ENCODE assay signal across 10 cellular contexts in the genomic region with DNA sequence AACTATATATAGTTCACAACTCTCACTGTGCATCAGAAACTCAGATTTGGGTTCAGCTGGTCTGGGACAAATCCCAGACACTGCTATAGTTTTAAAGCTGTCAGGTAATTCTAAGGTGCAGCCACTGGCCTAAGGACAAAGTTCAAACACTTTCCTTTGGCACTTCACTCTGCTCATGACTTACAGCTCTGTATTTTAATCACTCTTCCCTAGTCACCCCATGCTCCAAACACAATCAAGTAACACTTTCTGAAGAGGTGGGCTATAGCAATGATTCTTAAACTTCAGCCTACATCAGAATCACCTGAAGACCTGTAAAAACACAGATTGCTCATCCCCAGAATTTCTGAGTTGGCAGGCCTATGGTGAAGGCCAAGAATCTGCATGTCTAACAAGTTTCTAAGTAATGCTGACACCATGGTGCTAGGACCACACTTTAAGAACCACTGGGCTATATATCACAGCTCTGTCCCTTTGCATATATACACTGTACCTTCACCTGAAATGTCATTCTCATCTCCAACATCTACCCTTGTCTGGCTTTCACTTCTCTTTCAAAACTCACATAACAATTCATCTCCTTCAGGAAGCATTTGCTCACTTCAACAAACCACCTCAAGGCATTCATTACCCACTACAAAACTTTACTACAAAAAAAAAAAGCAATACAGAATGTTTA. TPM values are rescaled to one million over a fixed set of nuclear protein-coding genes. Genes with fewer than 3 reads are reported as not detected.
A peak's percentile ranks its signal among the peaks of the same experiment; 100 is the strongest.
DNase-seq lines count a peak whose midpoint lies in the region; ATAC-seq lines count a peak whose summit lies in the region.
"Had no signal": no experiment of that assay in that cellular context is flagged by ENCODE, and none has a peak within 500 bp of the region (broad histone marks: within the 10 kb centered on the region; RNA-seq: fewer than 3 reads in every experiment).

No MANE protein-coding gene starts in this region.

- ATAC-seq in HG02852 (IDR thresholded peaks at IDR 0.05; ENCODE audit: unreplicated experiment), result peak; percentile 65
- peak; percentile 31 for ATAC-seq in activated naive CD8-positive, alpha-beta T cell treated with anti-CD3 and anti-CD28 coated beads, Interleukin-2, amount 50 U/mL, for 24 hours
- no peak for ATAC-seq in GM18861 (IDR thresholded peaks at IDR 0.05; ENCODE audit: unreplicated experiment)

- DNase-seq in activated naive CD4-positive, alpha-beta T cell treated with anti-CD3 and anti-CD28 coated beads, Interleukin-2, amount 10 ng/mL, durations not matched to agents 7 days and 5 days, result no peak
- DNase-seq in activated naive CD8-positive, alpha-beta T cell treated with anti-CD3 and anti-CD28 coated beads, Interleukin-2, amount 50 U/mL, for 24 hours, result no peak
- no peak for DNase-seq in NCI-H526 (lab: John Stamatoyannopoulos, UW)
- no peak for DNase-seq in NCI-H1694 (lab: John Stamatoyannopoulos, UW)
- DNase-seq: stimulated activated CD4-positive, alpha-beta T cell treated with anti-CD3 and anti-CD28 coated beads, Interleukin-4, amount 100 ng/mL, for 24 hours had no signal

- H3K9me3 Mint-ChIP-seq in activated naive CD4-positive, alpha-beta T cell treated with anti-CD3 and anti-CD28 coated beads, Interleukin-2, amount 50 U/mL, for 24 hours, result no peaks in the 10 kb centered on the region
- H3K9me3 Mint-ChIP-seq in activated naive CD4-positive, alpha-beta T cell treated with anti-CD3 and anti-CD28 coated beads, Interleukin-2, amount 10 ng/mL, durations not matched to agents 7 days and 5 days, result no peaks in the 10 kb centered on the region
- no peaks in the 10 kb centered on the region for H3K9me3 Mint-ChIP-seq in activated naive CD8-positive, alpha-beta T cell treated with anti-CD3 and anti-CD28 coated beads, Interleukin-2, amount 50 U/mL, for 24 hours
- H3K9me3 Mint-ChIP-seq: activated T-helper 2 cell treated with anti-CD3 and anti-CD28 coated beads, Interferon-gamma antibody, Interleukin-2, Interleukin-4, amounts not matched to agents 10 μg/mL and 5 μg/mL and 100 μg/mL, durations not matched to agents 14 hours and 24 hours and 36 hours had no signal

- peak overlapping the region; percentile 8 for H3K4me3 Mint-ChIP-seq in activated naive CD4-positive, alpha-beta T cell treated with anti-CD3 and anti-CD28 coated beads, Interleukin-2, amount 50 U/mL, for 24 hours
- H3K4me3 Mint-ChIP-seq in activated naive CD4-positive, alpha-beta T cell treated with anti-CD3 and anti-CD28 coated beads, Interleukin-2, amount 10 ng/mL, durations not matched to agents 7 days and 5 days, result no peak overlapping the region
- H3K4me3 Mint-ChIP-seq in activated naive CD8-positive, alpha-beta T cell treated with anti-CD3 and anti-CD28 coated beads, Interleukin-2, amount 50 U/mL, for 24 hours, result no peak overlapping the region

- no peaks in the 10 kb centered on the region for H3K36me3 Mint-ChIP-seq in activated naive CD4-positive, alpha-beta T cell treated with anti-CD3 and anti-CD28 coated beads, Interleukin-2, amount 50 U/mL, for 24 hours
- peaks cover 8% of the 10 kb centered on the region for H3K36me3 Mint-ChIP-seq in activated naive CD4-positive, alpha-beta T cell treated with anti-CD3 and anti-CD28 coated beads, Interleukin-2, amount 10 ng/mL, durations not matched to agents 7 days and 5 days
- H3K36me3 Mint-ChIP-seq in activated naive CD8-positive, alpha-beta T cell treated with anti-CD3 and anti-CD28 coated beads, Interleukin-2, amount 50 U/mL, for 24 hours (ENCODE audit: low read depth), result no peaks in the 10 kb centered on the region

- H3K27ac ChIP-seq in temporal lobe (ENCODE audit: low read depth, low read length), result peak overlapping the region; percentile 58

- no peaks in the 10 kb centered on the region for H3K27me3 Mint-ChIP-seq in activated naive CD4-positive, alpha-beta T cell treated with anti-CD3 and anti-CD28 coated beads, Interleukin-2, amount 50 U/mL, for 24 hours
- no peaks in the 10 kb centered on the region for H3K27me3 Mint-ChIP-seq in activated naive CD4-positive, alpha-beta T cell treated with anti-CD3 and anti-CD28 coated beads, Interleukin-2, amount 10 ng/mL, durations not matched to agents 7 days and 5 days
- no peaks in the 10 kb centered on the region for H3K27me3 Mint-ChIP-seq in activated naive CD8-positive, alpha-beta T cell treated with anti-CD3 and anti-CD28 coated beads, Interleukin-2, amount 50 U/mL, for 24 hours

- CTCF ChIA-PET in activated naive CD4-positive, alpha-beta T cell treated with anti-CD3 and anti-CD28 coated beads, Interleukin-2, amount 10 ng/mL, durations not matched to agents 7 days and 5 days (lab: Charles Lee), result interaction anchor here (0.8 kb wide), 1 partner anchor 22 kb away, joined by 3 read pairs; a partner anchor contains a TSS

- H3K4me1 Mint-ChIP-seq in activated naive CD4-positive, alpha-beta T cell treated with anti-CD3 and anti-CD28 coated beads, Interleukin-2, amount 50 U/mL, for 24 hours, result peaks cover 72% of the 10 kb centered on the region
- peaks cover 44% of the 10 kb centered on the region for H3K4me1 Mint-ChIP-seq in activated naive CD4-positive, alpha-beta T cell treated with anti-CD3 and anti-CD28 coated beads, Interleukin-2, amount 10 ng/mL, durations not matched to agents 7 days and 5 days
- peaks cover 79% of the 10 kb centered on the region for H3K4me1 Mint-ChIP-seq in activated naive CD8-positive, alpha-beta T cell treated with anti-CD3 and anti-CD28 coated beads, Interleukin-2, amount 50 U/mL, for 24 hours

- H3K27ac Mint-ChIP-seq in activated naive CD4-positive, alpha-beta T cell treated with anti-CD3 and anti-CD28 coated beads, Interleukin-2, amount 50 U/mL, for 24 hours, result peak overlapping the region; percentile 1
- no peak overlapping the region for H3K27ac Mint-ChIP-seq in activated naive CD4-positive, alpha-beta T cell treated with anti-CD3 and anti-CD28 coated beads, Interleukin-2, amount 10 ng/mL, durations not matched to agents 7 days and 5 days
- no peak overlapping the region for H3K27ac Mint-ChIP-seq in activated naive CD8-positive, alpha-beta T cell treated with anti-CD3 and anti-CD28 coated beads, Interleukin-2, amount 50 U/mL, for 24 hours
- H3K27ac Mint-ChIP-seq: activated T-helper 2 cell treated with anti-CD3 and anti-CD28 coated beads, Interferon-gamma antibody, Interleukin-2, Interleukin-4, amounts not matched to agents 10 μg/mL and 5 μg/mL and 100 μg/mL, durations not matched to agents 14 hours and 24 hours and 36 hours had no signal

RNA-seq across cellular contexts. Expression of a gene that starts 21.4 kb away (rescaled TPM):
- 64.9 TPM for total RNA-seq in temporal lobe
